Comparison of ENCODE assay signal across 8 cellular contexts in genomic region chr13:20127563-20128458, GRCh38. TPM values are rescaled to one million over a fixed set of nuclear protein-coding genes. Genes with fewer than 3 reads are reported as not detected.
A peak's percentile ranks its signal among the peaks of the same experiment; 100 is the strongest.
DNase-seq lines count a peak whose midpoint lies in the region; ATAC-seq and TF ChIP-seq lines count a peak whose summit lies in the region.

No MANE protein-coding gene starts in this region.

- no peaks in the 10 kb centered on the region for H3K36me3 Mint-ChIP-seq in natural killer cell

- TF ChIP-seq CTCF in GM12865 (IDR thresholded peaks at IDR 0.05; ENCODE audit: insufficient read depth, low read depth, low read length, missing control alignments) (peak; percentile 53), natural killer cell (IDR thresholded peaks at IDR 0.05) (peak; percentile 35)

- intact Hi-C loops in natural killer cell (cut with micrococcal nuclease) = no loop called here

- DNase-seq in GM12865 (ENCODE audit: low read depth) (peak; percentile 81), NOMO-1 (lab: John Stamatoyannopoulos, UW; ENCODE audit: unreplicated experiment in 2 of 2) (peak; percentile 80 to 85), foreskin melanocyte (peak; percentile 61), natural killer cell (peak; percentile 49), ureter (ENCODE audit: low spot score) (peak; percentile 71), NCI-H2196 (lab: John Stamatoyannopoulos, UW; ENCODE audit: unreplicated experiment) (no peak)
- DNase-seq in activated effector memory CD4-positive, alpha-beta T cell treated with Interleukin-2 at 50 U/mL for 16 hours = peak; percentile 18

- ATAC-seq in HG02610 (IDR thresholded peaks at IDR 0.05; ENCODE audit: unreplicated experiment) (peak; percentile 73), natural killer cell (peak; percentile 69 to 85 (median 77))

- peak overlapping the region; percentile 51 for H3K4me3 ChIP-seq in GM12865 (ENCODE audit: low read depth, low read length)

- H3K27ac Mint-ChIP-seq in natural killer cell = no peak overlapping the region

- H3K4me3 Mint-ChIP-seq in natural killer cell = peak overlapping the region; percentile 33

- peaks cover 0 to 7% of the 10 kb centered on the region in 2 donors for H3K4me1 Mint-ChIP-seq in natural killer cell

- H3K9me3 Mint-ChIP-seq in natural killer cell = no peaks in the 10 kb centered on the region

- H3K27me3 Mint-ChIP-seq in natural killer cell (ENCODE audit: low read depth in 2 of 2) = peaks cover 8 to 9% of the 10 kb centered on the region in 2 donors

RNA-seq across cellular contexts. Expression of gene GJA3, which starts 33.0 kb away (rescaled TPM):
- total RNA-seq in natural killer cell (under 1 TPM in 1 of 3 donors, not detected in 2; 0.18 TPM), ureter (0.13 TPM)
